Comparison of ENCODE assay signal across 25 cellular contexts in the genomic region with DNA sequence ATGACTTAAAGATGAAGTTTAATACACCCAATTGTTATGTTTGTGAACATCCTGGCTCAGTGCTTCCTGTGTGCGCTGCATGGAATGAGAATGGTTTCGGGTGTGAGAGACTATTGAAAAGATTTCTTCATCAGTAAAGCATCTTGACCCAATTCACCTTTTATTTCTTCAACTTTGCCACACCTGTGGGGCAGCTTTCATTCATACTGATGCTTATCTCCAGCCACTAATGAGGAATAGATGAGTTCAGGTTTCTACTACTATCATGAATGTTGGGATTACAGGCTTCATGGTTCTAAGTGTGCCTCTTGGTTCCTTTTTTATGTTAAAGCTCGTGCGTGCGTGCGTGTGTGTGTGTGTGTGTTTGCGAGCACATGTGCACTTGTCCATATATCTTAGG.
"Had no signal": no experiment of that assay in that cellular context is flagged by ENCODE, and none has a peak within 500 bp of the region (broad histone marks: within the 10 kb centered on the region; RNA-seq: fewer than 3 reads in every experiment).

No MANE protein-coding gene starts in this region.

- H3K27me3 ChIP-seq: dorsolateral prefrontal cortex, suprapubic skin, tibial artery had no signal

- FAIRE-seq: TTC549 had no signal

- ATAC-seq: activated CD4-positive, CD25-positive, alpha-beta regulatory T cell treated with anti-CD3 and anti-CD28 coated beads, Interleukin-2, amount 50 U/mL, for 24 hours; effector memory CD8-positive, alpha-beta T cell; left ventricle myocardium superior; naive thymus-derived CD8-positive, alpha-beta T cell; psoas muscle had no signal

- H2AFZ ChIP-seq: parathyroid adenoma had no signal

- H3K4me1 ChIP-seq: parathyroid adenoma, psoas muscle, suprapubic skin, tibial artery had no signal

- H3K4me3 ChIP-seq: coronary artery, dorsolateral prefrontal cortex, psoas muscle, suprapubic skin, tibial artery had no signal

- H3K27ac ChIP-seq: coronary artery, dorsolateral prefrontal cortex, parathyroid adenoma, psoas muscle, suprapubic skin, tibial artery, VCaP had no signal

- DNase-seq: activated CD4-positive, alpha-beta T cell treated with anti-CD3 and anti-CD28 coated beads for 48 hours; activated CD4-positive, alpha-beta T cell treated with anti-CD3 and anti-CD28 coated beads, Interleukin-2, amount 50 U/mL, for 48 hours; activated CD8-positive, alpha-beta memory T cell treated with anti-CD3 and anti-CD28 coated beads for 24 hours; activated effector memory CD4-positive, alpha-beta T cell treated with Interleukin-2 at 50 U/mL for 16 hours; activated naive CD4-positive, alpha-beta T cell treated with Interleukin-2 at 50 U/mL for 16 hours; anterior cingulate cortex; dorsolateral prefrontal cortex; effector memory CD8-positive, alpha-beta T cell; head of caudate nucleus; hippocampal formation; left ventricle myocardium superior; naive thymus-derived CD8-positive, alpha-beta T cell; nucleus accumbens; psoas muscle; stimulated activated CD4-positive, alpha-beta T cell treated with anti-CD3 and anti-CD28 coated beads, Interleukin-15, amount 100 ng/mL, for 24 hours; stimulated activated CD4-positive, alpha-beta T cell treated with anti-CD3 and anti-CD28 coated beads, Interleukin-2, amount 100 ng/mL, for 24 hours; stimulated activated naive CD4-positive, alpha-beta T cell; T-helper 9 cell; tibial artery had no signal

- H3K36me3 ChIP-seq: suprapubic skin had no signal

- H3K79me2 ChIP-seq: parathyroid adenoma had no signal

- H3K9ac ChIP-seq: parathyroid adenoma had no signal

- H3K9me3 ChIP-seq: psoas muscle, suprapubic skin, tibial artery had no signal
